Comparison of ENCODE assay signal across 22 cellular contexts in genomic region chr4:152851226-152851625, GRCh38.
A peak's percentile ranks its signal among the peaks of the same experiment; 100 is the strongest.
DNase-seq lines count a peak whose midpoint lies in the region; ATAC-seq and TF ChIP-seq lines count a peak whose summit lies in the region.
"Had no signal": no experiment of that assay in that cellular context is flagged by ENCODE, and none has a peak within 500 bp of the region (broad histone marks: within the 10 kb centered on the region; RNA-seq: fewer than 3 reads in every experiment).

No MANE protein-coding gene starts in this region.

- dilution Hi-C loops in mammary epithelial cell (cut with HindIII; ENCODE audit: low sequenced_read_pairs) = no loop called here

- H3K36me3 ChIP-seq in mammary epithelial cell (ENCODE audit: insufficient read depth, low read length) (no peaks in the 10 kb centered on the region), lower lobe of right lung (no peaks in the 10 kb centered on the region), Peyer's patch (no peaks in the 10 kb centered on the region)

- CTCF ChIA-PET in mammary epithelial cell (lab: Charles Lee; ENCODE audit: low non-redundant PET) = no interaction called here

- peaks cover 16% of the 10 kb centered on the region for H3K36me3 Mint-ChIP-seq in activated naive CD8-positive, alpha-beta T cell
- H3K36me3 Mint-ChIP-seq in activated naive CD8-positive, alpha-beta T cell treated with anti-CD3 and anti-CD28 coated beads for 36 hours = peaks cover 17% of the 10 kb centered on the region
- H3K36me3 Mint-ChIP-seq in stimulated activated memory B cell treated with anti-CD40 and anti-IgM and Interleukin-4, amounts not matched to agents 10 μg/mL and 1 μg/mL and 100 μg/mL, for 72 hours = peaks cover 31% of the 10 kb centered on the region

- H2AFZ ChIP-seq in mammary epithelial cell (ENCODE audit: low read depth, low read length) = no peak overlapping the region
- H2AFZ ChIP-seq: GM23248 had no signal

- TF ChIP-seq CTCF in mammary epithelial cell (conservative IDR thresholded peaks at IDR 0.05 in 1 of 2, IDR thresholded peaks at IDR 0.05 in 1 of 2; ENCODE audit: extremely low read depth in 1 of 2, insufficient read depth in 1 of 2, low read depth in 1 of 2, low read length in 2 of 2) = no peak
- TF ChIP-seq CTCF in lower lobe of right lung (IDR thresholded peaks at IDR 0.05) = no peak
- TF ChIP-seq CTCF in Peyer's patch (IDR thresholded peaks at IDR 0.05) = no peak

- 55% methylated on average over 1 of the region's 1 CpG for WGBS in mammary epithelial cell (ENCODE audit: low coverage, missing lambda C conversion rate)

- no TSS peak for BruUV-seq in mammary epithelial cell (replicated peaks; lab: Mats Ljungman, UMichigan)

- H3K79me2 ChIP-seq in mammary epithelial cell (ENCODE audit: insufficient read depth, low read length) = peaks cover 37% of the 10 kb centered on the region

- H3K4me3 ChIP-seq in mammary epithelial cell (replicated peaks in 1 of 3; ENCODE audit: insufficient read depth in 1 of 3, low read depth in 2 of 3, low read length in 3 of 3) = no peak overlapping the region
- no peak overlapping the region for H3K4me3 ChIP-seq in lower lobe of right lung
- no peak overlapping the region for H3K4me3 ChIP-seq in Peyer's patch
- H3K4me3 ChIP-seq: body of pancreas, GM23248 had no signal

- in situ Hi-C loops in mammary epithelial cell (cut with MboI; ENCODE audit: low sequenced_read_pairs in 2 of 2) = loop anchor here (5.0 to 25.0 kb wide), 3 partner anchors 234 to 461 kb away; no protein-coding TSS in a partner anchor

- no peak overlapping the region for H3K4me3 Mint-ChIP-seq in activated naive CD8-positive, alpha-beta T cell
- H3K4me3 Mint-ChIP-seq in activated naive CD8-positive, alpha-beta T cell treated with anti-CD3 and anti-CD28 coated beads for 36 hours = no peak overlapping the region
- no peak overlapping the region for H3K4me3 Mint-ChIP-seq in stimulated activated memory B cell treated with anti-CD40 and anti-IgM and Interleukin-4, amounts not matched to agents 10 μg/mL and 1 μg/mL and 100 μg/mL, for 72 hours
- H3K4me3 Mint-ChIP-seq: activated T-helper 17 cell treated with anti-CD3 and anti-CD28 coated beads, Interleukin-2, amount 50 U/mL, for 72 hours had no signal

- peaks cover 22% of the 10 kb centered on the region for H3K4me1 Mint-ChIP-seq in activated naive CD8-positive, alpha-beta T cell (ENCODE audit: low read depth)
- H3K4me1 Mint-ChIP-seq in activated naive CD8-positive, alpha-beta T cell treated with anti-CD3 and anti-CD28 coated beads for 36 hours = peaks cover 20% of the 10 kb centered on the region
- peaks cover 28% of the 10 kb centered on the region for H3K4me1 Mint-ChIP-seq in stimulated activated memory B cell treated with anti-CD40 and anti-IgM and Interleukin-4, amounts not matched to agents 10 μg/mL and 1 μg/mL and 100 μg/mL, for 72 hours

- ATAC-seq in lower lobe of right lung (no peak), GM18858 (IDR thresholded peaks at IDR 0.05; ENCODE audit: unreplicated experiment) (no peak)
- no peak for ATAC-seq in stimulated activated memory B cell treated with anti-CD40 and anti-IgM and Interleukin-4, amounts not matched to agents 10 μg/mL and 1 μg/mL and 100 μg/mL, for 72 hours
- ATAC-seq: activated T-helper 17 cell treated with anti-CD3 and anti-CD28 coated beads, Interleukin-2, amount 50 U/mL, for 72 hours; body of pancreas had no signal

- H3K27ac Mint-ChIP-seq in activated naive CD8-positive, alpha-beta T cell = peak overlapping the region; percentile 7
- H3K27ac Mint-ChIP-seq in activated naive CD8-positive, alpha-beta T cell treated with anti-CD3 and anti-CD28 coated beads for 36 hours = no peak overlapping the region
- peak overlapping the region; percentile 88 for H3K27ac Mint-ChIP-seq in stimulated activated memory B cell treated with anti-CD40 and anti-IgM and Interleukin-4, amounts not matched to agents 10 μg/mL and 1 μg/mL and 100 μg/mL, for 72 hours
- H3K27ac Mint-ChIP-seq: activated T-helper 17 cell treated with anti-CD3 and anti-CD28 coated beads, Interleukin-2, amount 50 U/mL, for 72 hours had no signal

- H3K27ac ChIP-seq in mammary epithelial cell (ENCODE audit: insufficient read depth, low read depth, low read length) (peak overlapping the region; percentile 73), lower lobe of right lung (peak overlapping the region; percentile 26), Peyer's patch (no peak overlapping the region)
- H3K27ac ChIP-seq: 22Rv1, body of pancreas, GM23248 had no signal

- intact Hi-C loops in mammary epithelial cell (cut with micrococcal nuclease) (loop anchor here (2.0 kb wide), 1 partner anchor 86 kb away; the partner anchor contains the start of gene FHDC1), lower lobe of right lung (cut with DNase I) (no loop called here)

- TF ChIP-seq POLR2A in Peyer's patch (IDR thresholded peaks at IDR 0.05) = no peak

- H3K9me3 ChIP-seq in mammary epithelial cell (replicated peaks; ENCODE audit: insufficient read depth, low read length) (no peaks in the 10 kb centered on the region), lower lobe of right lung (peaks cover 18% of the 10 kb centered on the region), Peyer's patch (peaks cover 0 to 5% (median 2%) of the 10 kb centered on the region in 4 donors)

- no peak overlapping the region for H3K9ac ChIP-seq in mammary epithelial cell (ENCODE audit: insufficient read depth, low read length)
- H3K9ac ChIP-seq: GM23248 had no signal

- peaks cover 16% of the 10 kb centered on the region for H3K9me3 Mint-ChIP-seq in activated naive CD8-positive, alpha-beta T cell (ENCODE audit: low read depth)
- peaks cover 19% of the 10 kb centered on the region for H3K9me3 Mint-ChIP-seq in activated naive CD8-positive, alpha-beta T cell treated with anti-CD3 and anti-CD28 coated beads for 36 hours
- peaks cover 12% of the 10 kb centered on the region for H3K9me3 Mint-ChIP-seq in stimulated activated memory B cell treated with anti-CD40 and anti-IgM and Interleukin-4, amounts not matched to agents 10 μg/mL and 1 μg/mL and 100 μg/mL, for 72 hours

- no peaks in the 10 kb centered on the region for H3K27me3 Mint-ChIP-seq in activated naive CD8-positive, alpha-beta T cell
- no peaks in the 10 kb centered on the region for H3K27me3 Mint-ChIP-seq in activated naive CD8-positive, alpha-beta T cell treated with anti-CD3 and anti-CD28 coated beads for 36 hours
- no peaks in the 10 kb centered on the region for H3K27me3 Mint-ChIP-seq in stimulated activated memory B cell treated with anti-CD40 and anti-IgM and Interleukin-4, amounts not matched to agents 10 μg/mL and 1 μg/mL and 100 μg/mL, for 72 hours
- H3K27me3 Mint-ChIP-seq: activated T-helper 17 cell treated with anti-CD3 and anti-CD28 coated beads, Interleukin-2, amount 50 U/mL, for 72 hours had no signal

- peak overlapping the region; percentile 65 for H3K4me2 ChIP-seq in mammary epithelial cell (ENCODE audit: insufficient read depth, low read depth, low read length)

- H4K20me1 ChIP-seq in mammary epithelial cell (ENCODE audit: insufficient read depth, low read length) = no peaks in the 10 kb centered on the region

- no peak for DNase-seq in activated naive CD8-positive, alpha-beta T cell treated with anti-CD3 and anti-CD28 coated beads for 36 hours
- DNase-seq in mammary epithelial cell (no peak), lower lobe of right lung (no peak), T-helper 9 cell (no peak), Peyer's patch (no peak)
- DNase-seq: body of pancreas; CD8-positive, alpha-beta memory T cell; DMS153; erythroblast; foreskin fibroblast; GM23248; Karpas-422; NCI-H1092; NCI-H2029; NCI-H2227 treated with DMSO at 0.1 percent for 48 hours; NCI-H82; stimulated activated CD8-positive, alpha-beta memory T cell treated with anti-CD3 and anti-CD28 coated beads, Interleukin-4, amount 100 ng/mL, for 48 hours had no signal

- no peaks in the 10 kb centered on the region for H3K27me3 ChIP-seq in mammary epithelial cell (ENCODE audit: insufficient read depth, low read length)
- H3K27me3 ChIP-seq in lower lobe of right lung (ENCODE audit: low read depth) = no peaks in the 10 kb centered on the region
- H3K27me3 ChIP-seq in Peyer's patch = no peaks in the 10 kb centered on the region
- H3K27me3 ChIP-seq: body of pancreas had no signal

- H3K4me1 ChIP-seq in mammary epithelial cell (ENCODE audit: insufficient read depth, low read length) = peaks cover 26% of the 10 kb centered on the region
- H3K4me1 ChIP-seq in lower lobe of right lung = peaks cover 18% of the 10 kb centered on the region
- H3K4me1 ChIP-seq in Peyer's patch = no peaks in the 10 kb centered on the region
- H3K4me1 ChIP-seq: body of pancreas had no signal

Comparison
In these comparisons a context has a peak if more than half of its experiments do, and no peak if none do; other contexts are left out.
1. H3K27ac ChIP-seq: peak in mammary epithelial cell (single experiment) and lower lobe of right lung (single experiment); none in Peyer's patch (0 of 4).